ENCODE assay signal across 1 cellular context in genomic region chr12:6915023-6915788, GRCh38.
TF ChIP-seq lines count a peak whose summit lies in the region.

No MANE protein-coding gene starts in this region.

TF ChIP-seq in IMR-90, 13 proteins besides CTCF, POLR2A, EP300 and RAD21 (continued from another document):
- no peak for TF ChIP-seq BHLHE40 (IDR thresholded peaks at IDR 0.05; ENCODE audit: low read depth, low read length)
TF ChIP-seq in IMR-90: peak in this region for 1.
